ENCODE assay signal across 10 cellular contexts in the genomic region with DNA sequence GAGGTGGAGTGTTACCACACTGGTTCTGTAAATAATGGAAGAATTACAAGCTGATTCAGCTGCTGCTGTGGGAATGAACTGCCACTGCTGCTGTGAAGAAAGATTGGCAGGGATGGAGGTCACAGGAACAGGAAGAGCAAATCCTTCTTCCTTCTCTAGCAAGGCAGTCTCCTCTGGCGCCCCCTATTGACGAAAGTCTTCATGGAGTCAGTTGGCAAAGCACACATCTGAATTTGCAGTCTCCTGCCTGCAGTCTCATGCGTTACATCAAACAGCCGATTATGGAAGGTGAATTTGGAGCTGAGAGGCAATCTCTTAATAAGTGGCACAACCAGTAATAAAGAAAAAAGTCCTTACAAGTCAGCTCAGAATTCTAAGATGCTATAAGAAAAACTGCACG.
DNase-seq lines count a peak whose midpoint lies in the region; ATAC-seq and TF ChIP-seq lines count a peak whose summit lies in the region.
"Had no signal": no experiment of that assay in that cellular context is flagged by ENCODE, and none has a peak within 500 bp of the region (broad histone marks: within the 10 kb centered on the region; RNA-seq: fewer than 3 reads in every experiment).

No MANE protein-coding gene starts in this region.

- no peaks in the 10 kb centered on the region for H3K36me3 ChIP-seq in lung (ENCODE audit: control insufficient read depth in 2 of 2, insufficient read depth in 2 of 2, low read length in 2 of 2)
- H3K36me3 ChIP-seq: pancreas had no signal

- no peaks in the 10 kb centered on the region for H3K4me1 ChIP-seq in lung (ENCODE audit: control insufficient read depth in 2 of 2, insufficient read depth in 2 of 2, low read length in 2 of 2)
- H3K4me1 ChIP-seq: pancreas had no signal

- 54 to 55% methylated on average over 5 of the region's 5 CpGs for whole genome bisulfite sequencing in lung, 2 donors

- DNase-seq in NCI-H2196 (lab: John Stamatoyannopoulos, UW; ENCODE audit: unreplicated experiment) = peak; percentile 18
- DNase-seq in NCI-H2196 treated with DMSO at 0.1 percent for 48 hours (lab: John Stamatoyannopoulos, UW; ENCODE audit: unreplicated experiment) = no peak
- peak; percentile 24 for DNase-seq in NCI-H2029 (lab: John Stamatoyannopoulos, UW)
- DNase-seq in cerebellar cortex (ENCODE audit: low spot score) = peak; percentile 2
- DNase-seq in lung (ENCODE audit: low spot score) = peak; percentile 55
- no peak for DNase-seq in NCI-H187 (lab: John Stamatoyannopoulos, UW)
- DNase-seq in AG08395 (ENCODE audit: low spot score) = no peak
- DNase-seq: activated B cell treated with CpG ODN at 0.5 μM for 24 hours had no signal

- peaks cover 0 to 4% of the 10 kb centered on the region in 2 donors for H3K9me3 ChIP-seq in lung (ENCODE audit: control insufficient read depth in 2 of 2, insufficient read depth in 1 of 2, low read length in 1 of 2)
- H3K9me3 ChIP-seq: pancreas had no signal

- no peak for TF ChIP-seq CTCF in lung (IDR thresholded peaks at IDR 0.05; ENCODE audit: control extremely low read depth, extremely low read depth)

- H3K27ac ChIP-seq in lung (ENCODE audit: low read depth in 1 of 2, low read length in 1 of 2) = no peak overlapping the region
- H3K27ac ChIP-seq: pancreas had no signal

- no peak overlapping the region for H3K4me3 ChIP-seq in lung
- H3K4me3 ChIP-seq: pancreas had no signal

- H3K27me3 ChIP-seq in lung (ENCODE audit: control insufficient read depth, insufficient read depth) = no peaks in the 10 kb centered on the region
- H3K27me3 ChIP-seq: pancreas had no signal

- peak; percentile 34 for ATAC-seq in lung (ENCODE audit: insufficient read depth, low FRiP score)
- no peak for ATAC-seq in HG03159 (IDR thresholded peaks at IDR 0.05; ENCODE audit: unreplicated experiment)
- ATAC-seq: pancreas had no signal

Comparison
In these comparisons a context has a peak if more than half of its experiments do, and no peak if none do; other contexts are left out.
1. DNase-seq: peak in NCI-H2196 (single experiment), NCI-H2029 (single experiment), cerebellar cortex (single experiment) and lung (single experiment); none in NCI-H2196 treated with DMSO at 0.1 percent for 48 hours (single experiment), NCI-H187 (0 of 2) and AG08395 (single experiment).